20 cellular contexts compared by ENCODE assay signal in the genomic region with DNA sequence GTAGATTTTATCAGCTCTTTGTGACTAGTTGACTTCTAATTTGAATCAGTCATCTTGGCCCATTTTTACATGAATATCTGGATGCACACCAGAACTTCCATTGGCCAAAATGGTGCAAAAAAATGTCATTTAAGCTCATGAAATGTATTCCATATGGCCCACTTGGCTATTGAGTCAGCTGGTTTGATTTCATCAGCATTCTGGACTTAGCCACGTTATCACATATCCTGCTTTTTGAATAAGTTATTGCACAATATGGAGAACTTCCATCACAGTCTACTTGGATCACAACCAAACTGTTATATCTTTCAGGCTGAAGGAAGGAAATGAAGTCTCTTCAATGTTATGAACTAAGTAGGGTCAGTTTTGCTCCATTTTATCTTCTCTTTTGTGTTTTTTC.
A peak's percentile ranks its signal among the peaks of the same experiment; 100 is the strongest.
DNase-seq lines count a peak whose midpoint lies in the region; ATAC-seq, FAIRE-seq and TF ChIP-seq lines count a peak whose summit lies in the region.
"Had no signal": no experiment of that assay in that cellular context is flagged by ENCODE, and none has a peak within 500 bp of the region (broad histone marks: within the 10 kb centered on the region; RNA-seq: fewer than 3 reads in every experiment).

No MANE protein-coding gene starts in this region.

- H2BK5ac ChIP-seq in IMR-90 (ENCODE audit: low read depth, low read length, poor library complexity, severe bottlenecking) = no peak overlapping the region

- H3K9me3 ChIP-seq in IMR-90 (ENCODE audit: control insufficient read depth, insufficient read depth, low read length) (no peaks in the 10 kb centered on the region), heart right ventricle (peaks cover 0 to 6% (median 0%) of the 10 kb centered on the region in 11 donors)
- H3K9me3 ChIP-seq: SJSA1, testis had no signal

- no peaks in the 10 kb centered on the region for H4K20me1 ChIP-seq in IMR-90 (ENCODE audit: insufficient read depth, low read length)
- H4K20me1 ChIP-seq: BLaER1 treated with 17β-estradiol and CSF1 and Interleukin-3, amounts not matched to agents 10 nM and 100 nM had no signal

- no peak overlapping the region for H2AFZ ChIP-seq in IMR-90 (replicated peaks; ENCODE audit: low read length, poor library complexity)

- no peak overlapping the region for H2BK120ac ChIP-seq in IMR-90 (ENCODE audit: low read depth, low read length)

- H3K4ac ChIP-seq in IMR-90 (ENCODE audit: low read depth, low read length) = no peak overlapping the region

- no TSS peak for BruUV-seq in IMR-90 (replicated peaks; lab: Mats Ljungman, UMichigan)

- no peaks in the 10 kb centered on the region for H3K4me1 Mint-ChIP-seq in activated T-helper 2 cell treated with anti-CD3 and anti-CD28 coated beads, Interferon-gamma antibody, Interleukin-2, Interleukin-4, amounts not matched to agents 10 μg/mL and 5 μg/mL and 100 μg/mL, durations not matched to agents 14 hours and 24 hours and 36 hours (ENCODE audit: low read depth)
- H3K4me1 Mint-ChIP-seq: activated naive CD4-positive, alpha-beta T cell treated with anti-CD3 and anti-CD28 coated beads, Interleukin-2, amount 50 U/mL, for 24 hours; central memory CD8-positive, alpha-beta T cell; endodermal cell had no signal

- no peak for TF ChIP-seq RAD21 in IMR-90 (IDR thresholded peaks at IDR 0.05; ENCODE audit: low read length)

- H3K27ac ChIP-seq in IMR-90 (ENCODE audit: insufficient read depth, low read length) (no peak overlapping the region), heart right ventricle (no peak overlapping the region)
- H3K27ac ChIP-seq: BLaER1 treated with 17β-estradiol and CSF1 and Interleukin-3, amounts not matched to agents 10 nM and 100 nM; SJSA1; testis had no signal

- no peak overlapping the region for H3K4me2 ChIP-seq in IMR-90 (ENCODE audit: low read depth, low read length)

- no peak overlapping the region for H4K8ac ChIP-seq in IMR-90 (ENCODE audit: low read depth in 2 of 2, low read length in 2 of 2)

- TF ChIP-seq POLR2A in IMR-90 (IDR thresholded peaks at IDR 0.05; ENCODE audit: low read depth, low read length) = no peak

- ATAC-seq in IMR-90 (ENCODE audit: low read depth) = no peak
- ATAC-seq in heart right ventricle = peak in 5 of 8 donors; percentile 51 to 90 (median 82)
- ATAC-seq in HG02852 (IDR thresholded peaks at IDR 0.05; ENCODE audit: unreplicated experiment) = no peak

- H3K9me3 Mint-ChIP-seq in activated T-helper 2 cell treated with anti-CD3 and anti-CD28 coated beads, Interferon-gamma antibody, Interleukin-2, Interleukin-4, amounts not matched to agents 10 μg/mL and 5 μg/mL and 100 μg/mL, durations not matched to agents 14 hours and 24 hours and 36 hours = peaks cover 20% of the 10 kb centered on the region
- H3K9me3 Mint-ChIP-seq: activated naive CD4-positive, alpha-beta T cell treated with anti-CD3 and anti-CD28 coated beads, Interleukin-2, amount 50 U/mL, for 24 hours; endodermal cell had no signal

- H3K36me3 ChIP-seq in IMR-90 (ENCODE audit: control insufficient read depth, insufficient read depth, low read length) (no peaks in the 10 kb centered on the region), bronchial epithelial cell (ENCODE audit: control insufficient read depth, insufficient read depth, low read length) (no peaks in the 10 kb centered on the region), heart right ventricle (no peaks in the 10 kb centered on the region)
- H3K36me3 ChIP-seq: BLaER1 treated with 17β-estradiol and CSF1 and Interleukin-3, amounts not matched to agents 10 nM and 100 nM; SJSA1 had no signal

- no peak overlapping the region for H2BK15ac ChIP-seq in IMR-90 (ENCODE audit: low read depth, low read length)

- in situ Hi-C loops in IMR-90 (cut with MboI; ENCODE audit: low sequenced_read_pairs) = no loop called here

- H4K5ac ChIP-seq in IMR-90 (ENCODE audit: low read depth, low read length) = no peak overlapping the region

- CTCF ChIA-PET in IMR-90 (lab: Yijun Ruan, JAX) = no interaction called here

- FAIRE-seq in bronchial epithelial cell (lab: Jason Lieb, UNC) = no peak
- FAIRE-seq: TTC549 had no signal

- no CpG with 5 or more reads among the region's 1 CpG for WGBS in IMR-90 (ENCODE audit: extremely low coverage in 2 of 2, insufficient read length in 1 of 2), 2 experiments
- WGBS in heart right ventricle, 2 donors = 26 to 41% methylated on average over 1 of the region's 1 CpG

- H3K36me3 Mint-ChIP-seq in activated T-helper 2 cell treated with anti-CD3 and anti-CD28 coated beads, Interferon-gamma antibody, Interleukin-2, Interleukin-4, amounts not matched to agents 10 μg/mL and 5 μg/mL and 100 μg/mL, durations not matched to agents 14 hours and 24 hours and 36 hours (ENCODE audit: low read depth) = no peaks in the 10 kb centered on the region
- H3K36me3 Mint-ChIP-seq: activated naive CD4-positive, alpha-beta T cell treated with anti-CD3 and anti-CD28 coated beads, Interleukin-2, amount 50 U/mL, for 24 hours had no signal

- H3K27ac Mint-ChIP-seq in activated T-helper 2 cell treated with anti-CD3 and anti-CD28 coated beads, Interferon-gamma antibody, Interleukin-2, Interleukin-4, amounts not matched to agents 10 μg/mL and 5 μg/mL and 100 μg/mL, durations not matched to agents 14 hours and 24 hours and 36 hours = no peak overlapping the region
- H3K27ac Mint-ChIP-seq: activated naive CD4-positive, alpha-beta T cell treated with anti-CD3 and anti-CD28 coated beads, Interleukin-2, amount 50 U/mL, for 24 hours; endodermal cell had no signal

- H2AK5ac ChIP-seq in IMR-90 (ENCODE audit: low read depth, low read length) = no peak overlapping the region

- no peaks in the 10 kb centered on the region for H3K79me1 ChIP-seq in IMR-90 (ENCODE audit: low read depth in 1 of 2, low read length in 2 of 2)

- dilution Hi-C loops in IMR-90 (cut with HindIII; ENCODE audit: low sequenced_read_pairs, unreplicated experiment) = no loop called here

- no peak overlapping the region for H3K23ac ChIP-seq in IMR-90 (ENCODE audit: low read depth, low read length)

- intact Hi-C loops in IMR-90 (cut with micrococcal nuclease) = no loop called here
- intact Hi-C loops in heart right ventricle (cut with DNase I) = loop anchor here in 1 of 10 donors (10.0 kb wide), 1 partner anchor 314 kb away; no protein-coding TSS in a partner anchor
- intact Hi-C loops in posterior cingulate gyrus (cut with DNase I) = loop anchor here (10.0 kb wide), 1 partner anchor 616 kb away; no protein-coding TSS in a partner anchor
- intact Hi-C loops in activated T-helper 2 cell treated with anti-CD3 and anti-CD28 coated beads, Interferon-gamma antibody, Interleukin-2, Interleukin-4, amounts not matched to agents 10 μg/mL and 5 μg/mL and 100 μg/mL, durations not matched to agents 14 hours and 24 hours and 36 hours (cut with micrococcal nuclease) = no loop called here

- no peak overlapping the region for H2AK9ac ChIP-seq in IMR-90 (replicated peaks; ENCODE audit: low read depth, low read length, poor library complexity)

- H3K27me3 ChIP-seq in IMR-90 (ENCODE audit: control insufficient read depth, insufficient read depth, low read length) (no peaks in the 10 kb centered on the region), bronchial epithelial cell (ENCODE audit: control insufficient read depth, insufficient read depth, low read length) (no peaks in the 10 kb centered on the region), heart right ventricle (no peaks in the 10 kb centered on the region)
- H3K27me3 ChIP-seq: BLaER1 treated with 17β-estradiol and CSF1 and Interleukin-3, amounts not matched to agents 10 nM and 100 nM; SJSA1; testis had no signal

- DNase-seq in AG08395 (ENCODE audit: low spot score) = peak; percentile 43
- DNase-seq in IMR-90 = peak; percentile 64
- DNase-seq in bronchial epithelial cell (ENCODE audit: low read depth) = peak; percentile 79
- no peak for DNase-seq in heart right ventricle
- no peak for DNase-seq in posterior cingulate gyrus
- DNase-seq in SK-N-DZ (ENCODE audit: low spot score) = no peak
- DNase-seq in activated T-helper 2 cell treated with anti-CD3 and anti-CD28 coated beads, Interferon-gamma antibody, Interleukin-2, Interleukin-4, amounts not matched to agents 10 μg/mL and 5 μg/mL and 100 μg/mL, durations not matched to agents 14 hours and 24 hours and 36 hours (ENCODE audit: low spot score) = no peak
- DNase-seq: activated T-cell treated with anti-CD3 and anti-CD28 coated beads, Interleukin-2, amount 50 U/mL, for 1 hour; endodermal cell; H7; NCI-H1694 treated with DMSO at 0.1 percent for 48 hours; nucleus accumbens; stimulated activated CD4-positive, alpha-beta T cell treated with anti-CD3 and anti-CD28 coated beads, Interleukin-4, amount 100 ng/mL, for 1 hour; testis had no signal

- POLR2A ChIA-PET in IMR-90 (lab: Charles Lee; ENCODE audit: unreplicated experiment) = interaction anchor here (0.6 kb wide), 1 partner anchor 642 kb away, joined by 4 read pairs; no protein-coding TSS in a partner anchor

- H3K4me3 ChIP-seq in IMR-90 (ENCODE audit: insufficient read depth, low read depth, low read length) (no peak overlapping the region), bronchial epithelial cell (ENCODE audit: low read depth, low read length) (no peak overlapping the region), heart right ventricle (no peak overlapping the region)
- H3K4me3 ChIP-seq: BLaER1 treated with 17β-estradiol and CSF1 and Interleukin-3, amounts not matched to agents 10 nM and 100 nM; SJSA1; testis had no signal

- H3K4me3 Mint-ChIP-seq in activated T-helper 2 cell treated with anti-CD3 and anti-CD28 coated beads, Interferon-gamma antibody, Interleukin-2, Interleukin-4, amounts not matched to agents 10 μg/mL and 5 μg/mL and 100 μg/mL, durations not matched to agents 14 hours and 24 hours and 36 hours (ENCODE audit: low read depth) = no peak overlapping the region
- H3K4me3 Mint-ChIP-seq: activated naive CD4-positive, alpha-beta T cell treated with anti-CD3 and anti-CD28 coated beads, Interleukin-2, amount 50 U/mL, for 24 hours; central memory CD8-positive, alpha-beta T cell; endodermal cell had no signal

- no peak for TF ChIP-seq CTCF in IMR-90 (conservative IDR thresholded peaks at IDR 0.05; ENCODE audit: low read depth, low read length)
- no peak for TF ChIP-seq CTCF in bronchial epithelial cell (IDR thresholded peaks at IDR 0.05; ENCODE audit: insufficient read depth, low read length, severe bottlenecking)
- TF ChIP-seq CTCF in heart right ventricle (IDR thresholded peaks at IDR 0.05) = no peak

- no peaks in the 10 kb centered on the region for H3K9me1 ChIP-seq in IMR-90 (ENCODE audit: insufficient read depth, low read length)

- H4K91ac ChIP-seq in IMR-90 (ENCODE audit: insufficient read depth, low read depth, low read length) = no peak overlapping the region

- no peak overlapping the region for H3K14ac ChIP-seq in IMR-90 (replicated peaks; ENCODE audit: low read depth, low read length)

- H3K4me1 ChIP-seq in IMR-90 (ENCODE audit: control insufficient read depth, insufficient read depth, low read length) (no peaks in the 10 kb centered on the region), heart right ventricle (no peaks in the 10 kb centered on the region)
- H3K4me1 ChIP-seq: SJSA1, testis had no signal

- no peak overlapping the region for H2BK20ac ChIP-seq in IMR-90 (ENCODE audit: low read depth, low read length)

- H3K18ac ChIP-seq in IMR-90 (ENCODE audit: low read depth, low read length) = no peak overlapping the region

- H3K56ac ChIP-seq in IMR-90 (ENCODE audit: extremely low read depth, insufficient read depth, low read length) = no peak overlapping the region

- H3K27me3 Mint-ChIP-seq in activated T-helper 2 cell treated with anti-CD3 and anti-CD28 coated beads, Interferon-gamma antibody, Interleukin-2, Interleukin-4, amounts not matched to agents 10 μg/mL and 5 μg/mL and 100 μg/mL, durations not matched to agents 14 hours and 24 hours and 36 hours (ENCODE audit: low read depth) = no peaks in the 10 kb centered on the region
- H3K27me3 Mint-ChIP-seq: activated naive CD4-positive, alpha-beta T cell treated with anti-CD3 and anti-CD28 coated beads, Interleukin-2, amount 50 U/mL, for 24 hours; central memory CD8-positive, alpha-beta T cell had no signal

- H3K9ac ChIP-seq in IMR-90 (ENCODE audit: low read depth, low read length) = no peak overlapping the region
- H3K9ac ChIP-seq: BLaER1 treated with 17β-estradiol and CSF1 and Interleukin-3, amounts not matched to agents 10 nM and 100 nM had no signal

Comparison
In these comparisons a context has a peak if more than half of its experiments do, and no peak if none do; other contexts are left out.
1. DNase-seq: peak in AG08395 (single experiment), IMR-90 (single experiment) and bronchial epithelial cell (single experiment); none in heart right ventricle (0 of 2), posterior cingulate gyrus (0 of 10), SK-N-DZ (single experiment) and activated T-helper 2 cell treated with anti-CD3 and anti-CD28 coated beads, Interferon-gamma antibody, Interleukin-2, Interleukin-4, amounts not matched to agents 10 μg/mL and 5 μg/mL and 100 μg/mL, durations not matched to agents 14 hours and 24 hours and 36 hours (single experiment).
2. ATAC-seq: peak in heart right ventricle (5 of 8); none in IMR-90 (single experiment) and HG02852 (single experiment).